ENCODE assay signal across 23 cellular contexts in genomic region chr1:208332774-208333126, GRCh38.
"Had no signal": no experiment of that assay in that cellular context is flagged by ENCODE, and none has a peak within 500 bp of the region (broad histone marks: within the 10 kb centered on the region; RNA-seq: fewer than 3 reads in every experiment).

No MANE protein-coding gene starts in this region.

- H3K27ac Mint-ChIP-seq: activated B cell treated with CpG ODN at 0.5 μM for 24 hours; activated CD4-positive, alpha-beta memory T cell treated with anti-CD3 and anti-CD28 coated beads for 36 hours; activated CD4-positive, alpha-beta T cell treated with anti-CD3 and anti-CD28 coated beads, Interleukin-2, amount 10 ng/mL, durations not matched to agents 24 days and 14 days; activated naive CD4-positive, alpha-beta T cell treated with anti-CD3 and anti-CD28 coated beads, Interleukin-2, amount 50 U/mL, for 72 hours; T-helper 17 cell had no signal

- H3K36me3 ChIP-seq: breast epithelium, SJSA1 had no signal

- H3K9me3 ChIP-seq: breast epithelium, SJSA1 had no signal

- H3K4me3 Mint-ChIP-seq: activated B cell treated with CpG ODN at 0.5 μM for 24 hours; activated CD4-positive, alpha-beta memory T cell treated with anti-CD3 and anti-CD28 coated beads for 36 hours; activated CD4-positive, alpha-beta T cell treated with anti-CD3 and anti-CD28 coated beads, Interleukin-2, amount 10 ng/mL, durations not matched to agents 24 days and 14 days; activated T-cell treated with anti-CD3 and anti-CD28 coated beads, Interleukin-2, amount 50 U/mL, for 4 hours; T-helper 17 cell had no signal

- DNase-seq: activated B cell treated with CpG ODN at 0.5 μM for 24 hours; activated CD4-positive, alpha-beta memory T cell treated with anti-CD3 and anti-CD28 coated beads for 36 hours; activated CD4-positive, alpha-beta T cell treated with anti-CD3 and anti-CD28 coated beads for 1 hour; activated CD4-positive, alpha-beta T cell treated with anti-CD3 and anti-CD28 coated beads, Interleukin-2, amount 10 ng/mL, durations not matched to agents 24 days and 14 days; activated CD8-positive, alpha-beta memory T cell treated with anti-CD3 and anti-CD28 coated beads for 24 hours; activated effector memory CD4-positive, alpha-beta T cell treated with anti-CD3 and anti-CD28 coated beads, Interleukin-2, amount 50 U/mL, for 16 hours; activated naive CD4-positive, alpha-beta T cell treated with Interleukin-2 at 50 U/mL for 16 hours; activated T-cell treated with anti-CD3 and anti-CD28 coated beads, Interleukin-2, amount 50 U/mL, for 4 hours; anterior cingulate cortex; caudate nucleus; Kasumi-1; KBM-7; NCI-H1048; NCI-H146; NCI-H187 treated with DMSO at 0.1 percent for 48 hours; NCI-H2081 treated with DMSO at 0.1 percent for 48 hours; NCI-H526 treated with DMSO at 0.1 percent for 48 hours; SHP77; T-helper 17 cell; T-helper 9 cell had no signal

- H3K27ac ChIP-seq: breast epithelium, SJSA1 had no signal

- H3K4me1 ChIP-seq: breast epithelium had no signal

- H3K4me1 Mint-ChIP-seq: activated B cell treated with CpG ODN at 0.5 μM for 24 hours; activated CD4-positive, alpha-beta T cell treated with anti-CD3 and anti-CD28 coated beads, Interleukin-2, amount 10 ng/mL, durations not matched to agents 24 days and 14 days; T-helper 17 cell had no signal

- H3K4me3 ChIP-seq: breast epithelium, SJSA1 had no signal

- H3K27me3 ChIP-seq: breast epithelium, SJSA1 had no signal

- H3K36me3 Mint-ChIP-seq: activated CD4-positive, alpha-beta memory T cell treated with anti-CD3 and anti-CD28 coated beads for 36 hours; activated naive CD4-positive, alpha-beta T cell treated with anti-CD3 and anti-CD28 coated beads, Interleukin-2, amount 50 U/mL, for 72 hours had no signal

- ATAC-seq: activated naive CD4-positive, alpha-beta T cell treated with anti-CD3 and anti-CD28 coated beads, Interleukin-2, amount 50 U/mL, for 72 hours; activated T-cell treated with anti-CD3 and anti-CD28 coated beads, Interleukin-2, amount 50 U/mL, for 4 hours; T-helper 17 cell had no signal

- H3K9me3 Mint-ChIP-seq: activated B cell treated with CpG ODN at 0.5 μM for 24 hours; activated CD4-positive, alpha-beta memory T cell treated with anti-CD3 and anti-CD28 coated beads for 36 hours; activated CD4-positive, alpha-beta T cell treated with anti-CD3 and anti-CD28 coated beads, Interleukin-2, amount 10 ng/mL, durations not matched to agents 24 days and 14 days; activated naive CD4-positive, alpha-beta T cell treated with anti-CD3 and anti-CD28 coated beads, Interleukin-2, amount 50 U/mL, for 72 hours; activated T-cell treated with anti-CD3 and anti-CD28 coated beads, Interleukin-2, amount 50 U/mL, for 4 hours had no signal
